ENCODE assay signal across 12 cellular contexts in the genomic region with DNA sequence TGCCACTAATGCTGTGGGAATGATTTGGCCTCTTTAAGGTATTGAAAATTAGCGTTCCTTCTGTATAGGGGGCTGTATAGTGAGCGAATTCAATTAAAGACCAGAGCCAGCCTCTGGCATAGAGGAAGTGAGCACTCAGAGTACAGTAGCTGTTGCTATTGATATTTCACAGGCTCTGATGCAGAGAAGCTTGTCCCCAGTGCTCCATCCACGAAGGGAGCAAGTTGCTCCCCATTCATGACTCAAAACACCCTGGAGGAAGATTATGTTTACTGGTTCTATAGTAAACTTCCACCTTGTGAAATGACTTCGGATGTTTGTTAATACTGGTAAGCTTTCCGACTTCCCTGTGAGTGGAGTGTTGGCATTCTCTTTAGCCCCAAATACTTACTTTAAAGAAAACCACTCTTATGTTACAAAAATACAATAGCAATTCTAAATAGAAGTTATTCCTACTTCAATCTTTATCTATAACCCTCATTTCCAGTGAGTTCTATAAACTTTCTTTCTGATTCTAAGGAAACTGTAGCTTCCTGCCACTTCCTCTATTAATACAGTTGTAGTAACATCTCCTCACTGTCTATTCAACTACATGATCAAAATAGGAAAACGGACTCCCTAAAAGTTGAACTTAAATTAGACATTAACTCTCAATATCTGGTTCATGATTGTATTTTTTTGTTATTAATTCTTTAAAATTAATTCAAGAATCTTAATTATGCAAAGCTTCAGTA.
DNase-seq lines count a peak whose midpoint lies in the region; ATAC-seq and TF ChIP-seq lines count a peak whose summit lies in the region.
"Had no signal": no experiment of that assay in that cellular context is flagged by ENCODE, and none has a peak within 500 bp of the region (broad histone marks: within the 10 kb centered on the region; RNA-seq: fewer than 3 reads in every experiment).

No MANE protein-coding gene starts in this region.

- TF ChIP-seq CTCF in HL-60 (IDR thresholded peaks at IDR 0.05; ENCODE audit: insufficient read depth, low read length) = no peak
- TF ChIP-seq CTCF in neutrophil (IDR thresholded peaks at IDR 0.05) = no peak

- H3K4me1 ChIP-seq in neutrophil (ENCODE audit: control insufficient read depth in 1 of 2, insufficient read depth in 1 of 2, low read depth in 1 of 2, low read length in 1 of 2) = peaks cover 100% of the 10 kb centered on the region in 2 experiments
- H3K4me1 ChIP-seq: right atrium auricular region, uterus had no signal

- peak; percentile 61 for ATAC-seq in GM21360 (IDR thresholded peaks at IDR 0.05; ENCODE audit: unreplicated experiment)

- DNase-seq in HL-60 (ENCODE audit: low read depth in 1 of 2, low spot score in 1 of 2) (peak; percentile 26 to 62), kidney glomerular epithelial cell (lab: John Stamatoyannopoulos, UW) (no peak), cerebellar cortex (ENCODE audit: low spot score) (no peak), GOT3 (lab: John Stamatoyannopoulos, UW) (no peak)
- no peak for DNase-seq in stimulated activated CD4-positive, alpha-beta T cell treated with anti-CD3 and anti-CD28 coated beads, Interleukin-1b, Interleukin-23, amount 100 ng/mL, for 48 hours
- DNase-seq: activated naive CD8-positive, alpha-beta T cell treated with anti-CD3 and anti-CD28 coated beads for 36 hours; NCI-H524; uterus had no signal

- no peaks in the 10 kb centered on the region for H3K36me3 ChIP-seq in neutrophil
- H3K36me3 ChIP-seq: right atrium auricular region, uterus had no signal

- H3K4me3 ChIP-seq in HL-60 (replicated peaks; ENCODE audit: insufficient read depth, low read length) (no peak overlapping the region), neutrophil (ENCODE audit: low read depth in 1 of 2, low read length in 1 of 2) (peak overlapping the region; percentile 18 to 29)
- H3K4me3 ChIP-seq: right atrium auricular region, uterus had no signal

- H3K27ac ChIP-seq in HL-60 (replicated peaks) (peak overlapping the region; percentile 70), angular gyrus (ENCODE audit: low read depth, low read length) (peak overlapping the region; percentile 91), neutrophil (peak overlapping the region; percentile 91)
- H3K27ac ChIP-seq: right atrium auricular region, uterus had no signal

- H3K9me3 ChIP-seq in neutrophil = no peaks in the 10 kb centered on the region
- H3K9me3 ChIP-seq: right atrium auricular region, uterus had no signal

- H3K27me3 ChIP-seq in HL-60 (ENCODE audit: insufficient read depth, poor library complexity, severe bottlenecking) (no peaks in the 10 kb centered on the region), neutrophil (no peaks in the 10 kb centered on the region)
- H3K27me3 ChIP-seq: right atrium auricular region, uterus had no signal

Comparison
In these comparisons a context has a peak if more than half of its experiments do, and no peak if none do; other contexts are left out.
1. DNase-seq: peak in HL-60 (2 of 2); none in kidney glomerular epithelial cell (single experiment), stimulated activated CD4-positive, alpha-beta T cell treated with anti-CD3 and anti-CD28 coated beads, Interleukin-1b, Interleukin-23, amount 100 ng/mL, for 48 hours (single experiment), cerebellar cortex (single experiment) and GOT3 (single experiment).
2. Peak in every context shown above with its lines, with median percentiles within 50 percentile points of each other: H3K27ac ChIP-seq.